Comparison of ENCODE assay signal across 23 cellular contexts in the genomic region with DNA sequence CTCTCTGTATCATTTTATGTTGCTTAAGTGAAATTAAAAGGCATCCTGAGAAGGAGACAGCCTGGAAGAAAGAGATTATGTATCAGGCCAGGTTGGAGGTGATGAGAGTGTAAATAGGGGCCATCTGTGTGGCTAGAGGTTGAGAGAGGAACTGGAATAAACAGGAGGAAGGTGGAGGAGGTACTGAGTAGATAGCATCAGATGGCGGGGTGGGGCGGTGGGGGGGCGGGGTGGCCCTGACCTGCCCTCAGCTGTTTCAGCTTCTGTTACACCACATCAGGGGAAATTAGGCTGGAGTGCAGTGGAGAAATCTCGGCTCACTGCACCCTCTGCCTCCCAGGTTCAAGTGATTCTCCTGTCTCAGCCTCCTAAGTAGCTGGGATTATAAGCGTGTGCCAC. TPM values are rescaled to one million over a fixed set of nuclear protein-coding genes. Genes with fewer than 3 reads are reported as not detected.
"Had no signal": no experiment of that assay in that cellular context is flagged by ENCODE, and none has a peak within 500 bp of the region (broad histone marks: within the 10 kb centered on the region; RNA-seq: fewer than 3 reads in every experiment).

No MANE protein-coding gene starts in this region.

- H3K27ac Mint-ChIP-seq: activated B cell treated with CpG ODN at 0.5 μM for 24 hours; activated CD4-positive, alpha-beta T cell treated with anti-CD3 and anti-CD28 coated beads, Interleukin-2, amount 10 ng/mL, durations not matched to agents 24 days and 14 days; activated T-helper 2 cell treated with anti-CD3 and anti-CD28 coated beads, Interferon-gamma antibody, Interleukin-2, Interleukin-4, amounts not matched to agents 10 μg/mL and 5 μg/mL and 100 μg/mL, durations not matched to agents 14 hours and 24 hours and 36 hours had no signal

- H3K4me3 ChIP-seq: adrenal gland, body of pancreas, heart right ventricle, left ventricle myocardium inferior, sigmoid colon had no signal

- H3K27ac ChIP-seq: adrenal gland, body of pancreas, heart right ventricle, left ventricle myocardium inferior, sigmoid colon had no signal

- H3K9me3 ChIP-seq: adrenal gland, body of pancreas, heart right ventricle had no signal

- ATAC-seq: body of pancreas; heart right ventricle; stimulated activated naive CD8-positive, alpha-beta T cell treated with anti-CD3 and anti-CD28 coated beads, Interleukin-15, Interleukin-2, amounts not matched to agents 100 U/mL and 50 U/mL, for 24 hours had no signal

- H3K4me1 Mint-ChIP-seq: activated B cell treated with CpG ODN at 0.5 μM for 24 hours; activated CD4-positive, alpha-beta T cell treated with anti-CD3 and anti-CD28 coated beads, Interleukin-2, amount 10 ng/mL, durations not matched to agents 24 days and 14 days had no signal

- H3K9me3 Mint-ChIP-seq: activated CD4-positive, alpha-beta T cell treated with anti-CD3 and anti-CD28 coated beads, Interleukin-2, amount 10 ng/mL, durations not matched to agents 24 days and 14 days; activated T-helper 2 cell treated with anti-CD3 and anti-CD28 coated beads, Interferon-gamma antibody, Interleukin-2, Interleukin-4, amounts not matched to agents 10 μg/mL and 5 μg/mL and 100 μg/mL, durations not matched to agents 14 hours and 24 hours and 36 hours had no signal

- H3K4me1 ChIP-seq: adrenal gland, body of pancreas, heart right ventricle, left ventricle myocardium inferior, sigmoid colon had no signal

- H3K4me3 Mint-ChIP-seq: activated B cell treated with CpG ODN at 0.5 μM for 24 hours; activated CD4-positive, alpha-beta T cell treated with anti-CD3 and anti-CD28 coated beads, Interleukin-2, amount 10 ng/mL, durations not matched to agents 24 days and 14 days; nephron progenitor cell had no signal

- H3K36me3 ChIP-seq: adrenal gland, heart right ventricle, left ventricle myocardium inferior, sigmoid colon had no signal

- DNase-seq: activated B cell treated with CpG ODN at 0.5 μM for 24 hours; activated CD4-positive, alpha-beta T cell treated with anti-CD3 and anti-CD28 coated beads, Interleukin-2, amount 10 ng/mL, durations not matched to agents 24 days and 14 days; activated CD8-positive, alpha-beta memory T cell treated with anti-CD3 and anti-CD28 coated beads for 24 hours; activated naive CD4-positive, alpha-beta T cell treated with anti-CD3 and anti-CD28 coated beads, Interleukin-2, amount 50 U/mL, for 16 hours; adrenal gland; body of pancreas; central memory CD4-positive, alpha-beta T cell; cortex of kidney; effector CD8-positive, alpha-beta T cell; heart right ventricle; left ventricle myocardium inferior; mesendoderm; nephron progenitor cell; sigmoid colon; stimulated activated CD4-positive, alpha-beta T cell treated with anti-CD3 and anti-CD28 coated beads, Interleukin-2, amount 100 ng/mL, for 24 hours; stimulated activated naive CD8-positive, alpha-beta T cell treated with anti-CD3 and anti-CD28 coated beads, Interleukin-15, Interleukin-2, amounts not matched to agents 100 U/mL and 50 U/mL, for 24 hours had no signal

- FAIRE-seq: frontal cortex, keratinocyte had no signal

RNA-seq across cellular contexts. Expression of gene KCNG4, which starts 6.9 kb away (rescaled TPM):
- total RNA-seq: activated B cell treated with CpG ODN at 0.5 μM for 24 hours; activated CD4-positive, alpha-beta T cell treated with anti-CD3 and anti-CD28 coated beads, Interleukin-2, amount 10 ng/mL, durations not matched to agents 24 days and 14 days; activated T-helper 2 cell treated with anti-CD3 and anti-CD28 coated beads, Interferon-gamma antibody, Interleukin-2, Interleukin-4, amounts not matched to agents 10 μg/mL and 5 μg/mL and 100 μg/mL, durations not matched to agents 14 hours and 24 hours and 36 hours; body of pancreas; fibroblast of lung; frontal cortex; heart right ventricle; left ventricle myocardium inferior; osteoblast; sigmoid colon; temporal lobe; urinary bladder had no signal
- polyA plus RNA-seq: fibroblast of lung, heart right ventricle, keratinocyte, sigmoid colon, urinary bladder had no signal

RNA-seq across cellular contexts. Expression of gene WFDC1, which starts 48.0 kb away (rescaled TPM):
- total RNA-seq: activated B cell treated with CpG ODN at 0.5 μM for 24 hours; activated CD4-positive, alpha-beta T cell treated with anti-CD3 and anti-CD28 coated beads, Interleukin-2, amount 10 ng/mL, durations not matched to agents 24 days and 14 days; activated T-helper 2 cell treated with anti-CD3 and anti-CD28 coated beads, Interferon-gamma antibody, Interleukin-2, Interleukin-4, amounts not matched to agents 10 μg/mL and 5 μg/mL and 100 μg/mL, durations not matched to agents 14 hours and 24 hours and 36 hours; osteoblast had no signal
- polyA plus RNA-seq: keratinocyte had no signal

RNA-seq across cellular contexts. Expression of gene ADAD2, which starts 55.7 kb away (rescaled TPM):
- total RNA-seq: activated B cell treated with CpG ODN at 0.5 μM for 24 hours; activated CD4-positive, alpha-beta T cell treated with anti-CD3 and anti-CD28 coated beads, Interleukin-2, amount 10 ng/mL, durations not matched to agents 24 days and 14 days; activated T-helper 2 cell treated with anti-CD3 and anti-CD28 coated beads, Interferon-gamma antibody, Interleukin-2, Interleukin-4, amounts not matched to agents 10 μg/mL and 5 μg/mL and 100 μg/mL, durations not matched to agents 14 hours and 24 hours and 36 hours; fibroblast of lung; frontal cortex; temporal lobe had no signal
- polyA plus RNA-seq: fibroblast of lung, keratinocyte had no signal
